In genomic region chr7:25841575-25841974, GRCh38 we compare ENCODE assay signal across 19 cellular contexts.
DNase-seq lines count a peak whose midpoint lies in the region; ATAC-seq, FAIRE-seq and TF ChIP-seq lines count a peak whose summit lies in the region.
"Had no signal": no experiment of that assay in that cellular context is flagged by ENCODE, and none has a peak within 500 bp of the region (broad histone marks: within the 10 kb centered on the region; RNA-seq: fewer than 3 reads in every experiment).

No MANE protein-coding gene starts in this region.

- peaks cover 0 to 63% (median 39%) of the 10 kb centered on the region in 9 donors for H3K4me1 ChIP-seq in heart right ventricle
- H3K4me1 ChIP-seq in right cardiac atrium (ENCODE audit: control insufficient read depth, insufficient read depth, low read length): peaks cover 8% of the 10 kb centered on the region
- peaks cover 61% of the 10 kb centered on the region for H3K4me1 ChIP-seq in psoas muscle
- H3K4me1 ChIP-seq in tibial artery: peaks cover 0 to 80% (median 57%) of the 10 kb centered on the region in 4 donors

- intact Hi-C loops in heart right ventricle (cut with DNase I): loop anchor here in 4 of 10 donors (5.0 to 10.0 kb wide), 6 partner anchors 54 to 179 kb away; no protein-coding TSS in a partner anchor
- intact Hi-C loops in Right ventricle myocardium inferior (cut with DNase I): loop anchor here (5.0 kb wide), 2 partner anchors 129 to 164 kb away; no protein-coding TSS in a partner anchor
- intact Hi-C loops in right cardiac atrium (cut with DNase I): loop anchor here in 3 of 4 donors (10.0 kb wide), 2 partner anchors 87 to 167 kb away; no protein-coding TSS in a partner anchor
- intact Hi-C loops in psoas muscle (cut with DNase I): loop anchor here in 1 of 2 donors (5.0 kb wide), 1 partner anchor 169 kb away; no protein-coding TSS in a partner anchor
- intact Hi-C loops in tibial artery (cut with DNase I; ENCODE audit: low total_unique reads): loop anchor here (10.0 kb wide), 1 partner anchor 87 kb away; no protein-coding TSS in a partner anchor

- no peak for DNase-seq in heart right ventricle
- DNase-seq in Right ventricle myocardium inferior (ENCODE audit: missing footprints): no peak
- peak in 1 of 3 donors; percentile 63 for DNase-seq in right cardiac atrium
- DNase-seq in psoas muscle: no peak
- no peak for DNase-seq in tibial artery
- DNase-seq in H54 (ENCODE audit: insufficient read length, low spot score): no peak
- DNase-seq in SW 1271 (lab: John Stamatoyannopoulos, UW): no peak
- DNase-seq: CD8-positive, alpha-beta memory T cell; DMS79 treated with DMSO at 0.1 percent for 48 hours; HCEC 1CT; KBM-7; NCI-H1417 treated with DMSO at 0.1 percent for 48 hours; NCI-H1930; NCI-H2171; NCI-H446 treated with DMSO at 0.1 percent for 48 hours; NK-92 treated with Interleukin-12 subunit alpha and Interleukin-12 subunit beta, amount 100 ng/mL, for 24 hours; OCI-M1; RPMI8226 had no signal

- no peaks in the 10 kb centered on the region for H3K36me3 ChIP-seq in heart right ventricle
- no peaks in the 10 kb centered on the region for H3K36me3 ChIP-seq in psoas muscle (ENCODE audit: insufficient read depth in 1 of 2, low read depth in 1 of 2)
- no peaks in the 10 kb centered on the region for H3K36me3 ChIP-seq in tibial artery

- H3K27me3 ChIP-seq in heart right ventricle: peaks cover 0 to 4% (median 0%) of the 10 kb centered on the region in 7 donors
- H3K27me3 ChIP-seq in right cardiac atrium (ENCODE audit: control insufficient read depth, insufficient read depth): no peaks in the 10 kb centered on the region
- H3K27me3 ChIP-seq in psoas muscle (ENCODE audit: insufficient read depth in 3 of 3, low read length in 2 of 3): no peaks in the 10 kb centered on the region
- no peaks in the 10 kb centered on the region for H3K27me3 ChIP-seq in tibial artery

- ATAC-seq in heart right ventricle (no peak), Right ventricle myocardium inferior (no peak), right cardiac atrium (no peak), psoas muscle (no peak), HG02571 (IDR thresholded peaks at IDR 0.05; ENCODE audit: unreplicated experiment) (no peak)

- H3K9me3 ChIP-seq in heart right ventricle (no peaks in the 10 kb centered on the region), right cardiac atrium (ENCODE audit: control insufficient read depth, low read length) (no peaks in the 10 kb centered on the region), psoas muscle (no peaks in the 10 kb centered on the region), tibial artery (no peaks in the 10 kb centered on the region)

- no peak for TF ChIP-seq POLR2A in H54 (IDR thresholded peaks at IDR 0.05; ENCODE audit: low read depth, low read length)

- TF ChIP-seq CTCF in heart right ventricle (IDR thresholded peaks at IDR 0.05) (no peak), psoas muscle (IDR thresholded peaks at IDR 0.05) (no peak), tibial artery (IDR thresholded peaks at IDR 0.05) (no peak)

- FAIRE-seq in H54 (lab: Jason Lieb, UNC): no peak

- H3K4me3 ChIP-seq in heart right ventricle: no peak overlapping the region
- H3K4me3 ChIP-seq in right cardiac atrium (ENCODE audit: low read length): no peak overlapping the region
- no peak overlapping the region for H3K4me3 ChIP-seq in psoas muscle
- no peak overlapping the region for H3K4me3 ChIP-seq in tibial artery

- WGBS in heart right ventricle, 2 donors: 80 to 82% methylated on average over 3 of the region's 3 CpGs
- 81% methylated on average over 3 of the region's 3 CpGs for WGBS in right cardiac atrium
- WGBS in psoas muscle, 3 donors: 75 to 90% (median 80%) methylated on average over 3 of the region's 3 CpGs

- peak overlapping the region; percentile 3 to 76 (median 54) for H3K27ac ChIP-seq in heart right ventricle
- H3K27ac ChIP-seq in right cardiac atrium (ENCODE audit: low read length): peak overlapping the region; percentile 53
- peak overlapping the region; percentile 85 for H3K27ac ChIP-seq in psoas muscle
- peak overlapping the region; percentile 83 to 93 for H3K27ac ChIP-seq in tibial artery
